Comparison of ENCODE assay signal across 8 cellular contexts in genomic region chr17:2593846-2594656, GRCh38. TPM values are rescaled to one million over a fixed set of nuclear protein-coding genes. Genes with fewer than 3 reads are reported as not detected.
DNase-seq lines count a peak whose midpoint lies in the region; ATAC-seq and TF ChIP-seq lines count a peak whose summit lies in the region.

No MANE protein-coding gene starts in this region.

- H3K4me3 ChIP-seq in HUES64 (ENCODE audit: low read length): peak overlapping the region; percentile 93
- H3K4me3 ChIP-seq in neuron (ENCODE audit: low read length): peak overlapping the region; percentile 91
- peak overlapping the region; percentile 84 to 92 (median 89) for H3K4me3 ChIP-seq in subcutaneous abdominal adipose tissue (ENCODE audit: low read depth in 1 of 5, low read length in 5 of 5)

- H3K27me3 ChIP-seq in HUES64 (ENCODE audit: insufficient read depth, low read length) (no peaks in the 10 kb centered on the region), foreskin keratinocyte (no peaks in the 10 kb centered on the region), neuron (ENCODE audit: insufficient read depth, low read length) (no peaks in the 10 kb centered on the region), subcutaneous abdominal adipose tissue (ENCODE audit: control insufficient read depth in 5 of 5, insufficient read depth in 4 of 5, low read length in 5 of 5) (no peaks in the 10 kb centered on the region)

- ATAC-seq in GM21515 (IDR thresholded peaks at IDR 0.05; ENCODE audit: unreplicated experiment) (peak; percentile 40), foreskin keratinocyte (peak; percentile 60)

- WGBS in HUES64: under 1% methylated on average over 67 of the region's 73 CpGs

- DNase-seq in DMS53 (lab: John Stamatoyannopoulos, UW) (peak; percentile 92), SHP77 treated with DMSO at 0.1 percent for 48 hours (lab: John Stamatoyannopoulos, UW) (peak; percentile 68), foreskin keratinocyte (peak; percentile 55 to 74)
- DNase-seq in activated gamma-delta T cell treated with anti-CD3 and anti-CD28 coated beads, Interleukin-2, amount 50 U/mL, for 16 hours (ENCODE audit: low read depth): peak; percentile 75

- TF ChIP-seq CTCF in foreskin keratinocyte (conservative IDR thresholded peaks at IDR 0.05): no peak

- no peak overlapping the region for H2AFZ ChIP-seq in neuron (ENCODE audit: low read depth, low read length)

- peak overlapping the region; percentile 93 for H3K27ac ChIP-seq in HUES64 (ENCODE audit: low read depth, low read length)
- peak overlapping the region; percentile 95 for H3K27ac ChIP-seq in foreskin keratinocyte
- peak overlapping the region; percentile 96 for H3K27ac ChIP-seq in subcutaneous abdominal adipose tissue (ENCODE audit: low read depth, low read length)

- H3K4me1 ChIP-seq in HUES64 (ENCODE audit: insufficient read depth, low read length) (peaks cover 21% of the 10 kb centered on the region), foreskin keratinocyte (peaks cover 26% of the 10 kb centered on the region), neuron (ENCODE audit: insufficient read depth, low read length) (no peaks in the 10 kb centered on the region), subcutaneous abdominal adipose tissue (ENCODE audit: control insufficient read depth in 5 of 5, insufficient read depth in 5 of 5, low read length in 5 of 5) (peaks cover 0 to 48% (median 35%) of the 10 kb centered on the region in 5 donors)

- no peaks in the 10 kb centered on the region for H3K36me3 ChIP-seq in HUES64 (ENCODE audit: insufficient read depth, low read length)
- H3K36me3 ChIP-seq in neuron (ENCODE audit: insufficient read depth, low read length): no peaks in the 10 kb centered on the region
- no peaks in the 10 kb centered on the region for H3K36me3 ChIP-seq in subcutaneous abdominal adipose tissue (ENCODE audit: control insufficient read depth in 5 of 5, insufficient read depth in 5 of 5, low read length in 5 of 5)

- no peaks in the 10 kb centered on the region for H3K9me3 ChIP-seq in HUES64 (ENCODE audit: insufficient read depth, low read depth, low read length)
- H3K9me3 ChIP-seq in neuron (ENCODE audit: low read length): no peaks in the 10 kb centered on the region
- H3K9me3 ChIP-seq in subcutaneous abdominal adipose tissue (ENCODE audit: control insufficient read depth in 5 of 5, low read length in 5 of 5): no peaks in the 10 kb centered on the region

- H3K9ac ChIP-seq in HUES64 (ENCODE audit: low read depth, low read length) (peak overlapping the region; percentile 91), subcutaneous abdominal adipose tissue (ENCODE audit: low read length in 5 of 5) (peak overlapping the region; percentile 77 to 94 (median 93))

RNA-seq across cellular contexts. Expression of gene PAFAH1B1, which starts 0.6 kb away (rescaled TPM):
- polyA plus RNA-seq in HUES64 (2013, experiment 1 of 2): 87.0 TPM
- 89.8 TPM for polyA plus RNA-seq in HUES64 (2013, experiment 2 of 2)
- 116 and 136 TPM in 2 replicates for total RNA-seq in foreskin keratinocyte
- 82.2 and 87.9 TPM in 2 replicates for polyA plus RNA-seq in foreskin keratinocyte

Comparison
In these comparisons a context has a peak if more than half of its experiments do, and no peak if none do; other contexts are left out.
1. Peak in every context shown above with its lines: DNase-seq, ATAC-seq, H3K4me3 ChIP-seq and H3K27ac ChIP-seq.